Comparison of ENCODE assay signal across 17 cellular contexts in the genomic region with DNA sequence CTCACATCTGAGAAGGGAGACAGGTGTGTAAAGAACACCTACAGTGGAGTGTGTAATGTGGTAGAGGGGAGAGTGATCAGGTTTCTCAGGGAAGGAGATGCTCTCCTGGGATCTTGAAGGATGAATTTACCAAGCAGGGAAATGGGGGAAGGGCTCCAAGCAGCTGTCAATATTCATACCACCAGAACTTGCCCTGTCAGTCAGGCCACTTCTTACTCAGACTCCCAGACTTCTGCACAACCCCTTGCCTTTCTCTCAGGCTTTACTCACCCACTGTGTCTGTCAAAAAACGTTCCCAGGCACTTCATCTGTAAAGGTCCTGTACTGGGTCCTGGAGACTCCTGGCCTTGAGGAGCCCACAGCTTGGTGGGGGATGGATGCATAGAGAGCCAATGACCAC. TPM values are rescaled to one million over a fixed set of nuclear protein-coding genes. Genes with fewer than 3 reads are reported as not detected.
A peak's percentile ranks its signal among the peaks of the same experiment; 100 is the strongest.
DNase-seq lines count a peak whose midpoint lies in the region; ATAC-seq and TF ChIP-seq lines count a peak whose summit lies in the region.
"Had no signal": no experiment of that assay in that cellular context is flagged by ENCODE, and none has a peak within 500 bp of the region (broad histone marks: within the 10 kb centered on the region; RNA-seq: fewer than 3 reads in every experiment).

No MANE protein-coding gene starts in this region.

- TF ChIP-seq CTCF in activated CD8-positive, alpha-beta T cell treated with anti-CD3 and anti-CD28 coated beads for 36 hours (IDR thresholded peaks at IDR 0.05) = no peak
- no peak for TF ChIP-seq CTCF in adrenal gland (IDR thresholded peaks at IDR 0.05)

- H3K4me3 Mint-ChIP-seq in activated CD8-positive, alpha-beta T cell treated with anti-CD3 and anti-CD28 coated beads, Interleukin-2, amount 10 ng/mL, durations not matched to agents 7 days and 5 days = no peak overlapping the region
- no peak overlapping the region for H3K4me3 Mint-ChIP-seq in activated CD8-positive, alpha-beta T cell treated with anti-CD3 and anti-CD28 coated beads for 36 hours
- H3K4me3 Mint-ChIP-seq in activated T-helper 17 cell treated with anti-CD3 and anti-CD28 coated beads, Interleukin-2, amount 50 U/mL, for 72 hours = no peak overlapping the region
- H3K4me3 Mint-ChIP-seq: effector memory CD8-positive, alpha-beta T cell had no signal

- H3K9me3 Mint-ChIP-seq in activated CD8-positive, alpha-beta T cell treated with anti-CD3 and anti-CD28 coated beads, Interleukin-2, amount 10 ng/mL, durations not matched to agents 7 days and 5 days (ENCODE audit: insufficient read depth) = no peaks in the 10 kb centered on the region
- no peaks in the 10 kb centered on the region for H3K9me3 Mint-ChIP-seq in activated CD8-positive, alpha-beta T cell treated with anti-CD3 and anti-CD28 coated beads for 36 hours
- no peaks in the 10 kb centered on the region for H3K9me3 Mint-ChIP-seq in activated T-helper 17 cell treated with anti-CD3 and anti-CD28 coated beads, Interleukin-2, amount 50 U/mL, for 72 hours
- H3K9me3 Mint-ChIP-seq: effector memory CD8-positive, alpha-beta T cell had no signal

- H3K27ac Mint-ChIP-seq in activated CD8-positive, alpha-beta T cell treated with anti-CD3 and anti-CD28 coated beads, Interleukin-2, amount 10 ng/mL, durations not matched to agents 7 days and 5 days = peak overlapping the region; percentile 40
- H3K27ac Mint-ChIP-seq in activated CD8-positive, alpha-beta T cell treated with anti-CD3 and anti-CD28 coated beads for 36 hours = no peak overlapping the region
- peak overlapping the region; percentile 24 for H3K27ac Mint-ChIP-seq in activated T-helper 17 cell treated with anti-CD3 and anti-CD28 coated beads, Interleukin-2, amount 50 U/mL, for 72 hours

- ATAC-seq in activated CD8-positive, alpha-beta T cell treated with anti-CD3 and anti-CD28 coated beads, Interleukin-2, amount 10 ng/mL, durations not matched to agents 7 days and 5 days = no peak
- ATAC-seq in activated CD8-positive, alpha-beta T cell treated with anti-CD3 and anti-CD28 coated beads for 36 hours = no peak
- peak; percentile 18 for ATAC-seq in HG02610 (IDR thresholded peaks at IDR 0.05; ENCODE audit: unreplicated experiment)
- no peak for ATAC-seq in activated T-helper 17 cell treated with anti-CD3 and anti-CD28 coated beads, Interleukin-2, amount 50 U/mL, for 72 hours (replicated peaks)
- ATAC-seq: effector memory CD8-positive, alpha-beta T cell had no signal

- CTCF ChIA-PET in activated CD8-positive, alpha-beta T cell treated with anti-CD3 and anti-CD28 coated beads, Interleukin-2, amount 10 ng/mL, durations not matched to agents 7 days and 5 days (lab: Charles Lee) = interaction anchor here (1.0 to 5.6 kb wide), 4 partner anchors 8 to 21 kb away, joined by 3 to 40 read pairs (median 20); partner anchors contain the start of gene FCHSD2
- CTCF ChIA-PET in activated CD8-positive, alpha-beta T cell treated with anti-CD3 and anti-CD28 coated beads for 36 hours (lab: Charles Lee) = interaction anchor here (1.3 to 2.9 kb wide), 3 partner anchors 9 to 431 kb away, joined by 4 to 19 read pairs (median 4); partner anchors contain the start of gene FCHSD2

- H3K27me3 Mint-ChIP-seq in activated CD8-positive, alpha-beta T cell treated with anti-CD3 and anti-CD28 coated beads, Interleukin-2, amount 10 ng/mL, durations not matched to agents 7 days and 5 days (ENCODE audit: low read depth) = no peaks in the 10 kb centered on the region
- H3K27me3 Mint-ChIP-seq in activated CD8-positive, alpha-beta T cell treated with anti-CD3 and anti-CD28 coated beads for 36 hours = no peaks in the 10 kb centered on the region
- H3K27me3 Mint-ChIP-seq in activated T-helper 17 cell treated with anti-CD3 and anti-CD28 coated beads, Interleukin-2, amount 50 U/mL, for 72 hours = no peaks in the 10 kb centered on the region
- H3K27me3 Mint-ChIP-seq: effector memory CD8-positive, alpha-beta T cell had no signal

- H3K27ac ChIP-seq in adrenal gland = no peak overlapping the region
- H3K27ac ChIP-seq: brain microvascular endothelial cell, neutrophil had no signal

- no peaks in the 10 kb centered on the region for H3K36me3 ChIP-seq in adrenal gland (replicated peaks in 1 of 2)
- H3K36me3 ChIP-seq: brain microvascular endothelial cell, neutrophil, stomach had no signal

- peaks cover 75% of the 10 kb centered on the region for H3K4me1 Mint-ChIP-seq in activated CD8-positive, alpha-beta T cell treated with anti-CD3 and anti-CD28 coated beads, Interleukin-2, amount 10 ng/mL, durations not matched to agents 7 days and 5 days (ENCODE audit: low read depth)
- peaks cover 49% of the 10 kb centered on the region for H3K4me1 Mint-ChIP-seq in activated CD8-positive, alpha-beta T cell treated with anti-CD3 and anti-CD28 coated beads for 36 hours (ENCODE audit: low read depth)
- peaks cover 38% of the 10 kb centered on the region for H3K4me1 Mint-ChIP-seq in activated T-helper 17 cell treated with anti-CD3 and anti-CD28 coated beads, Interleukin-2, amount 50 U/mL, for 72 hours

- no peaks in the 10 kb centered on the region for H3K36me3 Mint-ChIP-seq in activated CD8-positive, alpha-beta T cell treated with anti-CD3 and anti-CD28 coated beads, Interleukin-2, amount 10 ng/mL, durations not matched to agents 7 days and 5 days (ENCODE audit: low read depth)
- H3K36me3 Mint-ChIP-seq in activated CD8-positive, alpha-beta T cell treated with anti-CD3 and anti-CD28 coated beads for 36 hours (ENCODE audit: low read depth) = no peaks in the 10 kb centered on the region
- no peaks in the 10 kb centered on the region for H3K36me3 Mint-ChIP-seq in activated T-helper 17 cell treated with anti-CD3 and anti-CD28 coated beads, Interleukin-2, amount 50 U/mL, for 72 hours (ENCODE audit: low read depth)

- H3K4me1 ChIP-seq in adrenal gland (replicated peaks in 1 of 2) = peaks cover 6 to 22% of the 10 kb centered on the region in 2 donors

- no peaks in the 10 kb centered on the region for H3K9me3 ChIP-seq in adrenal gland (replicated peaks in 1 of 3)
- H3K9me3 ChIP-seq: neutrophil, stomach had no signal

- DNase-seq in activated CD8-positive, alpha-beta T cell treated with anti-CD3 and anti-CD28 coated beads, Interleukin-2, amount 10 ng/mL, durations not matched to agents 7 days and 5 days = no peak
- no peak for DNase-seq in activated CD8-positive, alpha-beta T cell treated with anti-CD3 and anti-CD28 coated beads for 36 hours
- DNase-seq in posterior vena cava (ENCODE audit: low spot score) (peak; percentile 18), adrenal gland (no peak), NCI-H774 (lab: John Stamatoyannopoulos, UW) (no peak)
- DNase-seq in stimulated activated CD4-positive, alpha-beta T cell treated with anti-CD3 and anti-CD28 coated beads, Interleukin-15, amount 100 ng/mL, for 24 hours = no peak
- DNase-seq: activated CD4-positive, alpha-beta T cell treated with anti-CD3 and anti-CD28 coated beads for 1 hour; brain microvascular endothelial cell; effector memory CD8-positive, alpha-beta T cell; HCEC 1CT; Kasumi-1; NCI-H524 treated with DMSO at 0.1 percent for 48 hours; stomach had no signal

- POLR2A ChIA-PET in activated CD8-positive, alpha-beta T cell treated with anti-CD3 and anti-CD28 coated beads, Interleukin-2, amount 10 ng/mL, durations not matched to agents 7 days and 5 days (lab: Charles Lee) = interaction anchor here (2.7 kb wide), 1 partner anchor 13 kb away, joined by 24 read pairs; the partner anchor contains the start of gene FCHSD2
- POLR2A ChIA-PET in activated CD8-positive, alpha-beta T cell treated with anti-CD3 and anti-CD28 coated beads for 36 hours (lab: Charles Lee) = no interaction called here

- WGBS in adrenal gland, 4 donors = 34 to 91% (median 50%) methylated on average over 1 of the region's 1 CpG

- no peak for TF ChIP-seq POLR2A in adrenal gland (IDR thresholded peaks at IDR 0.05)

- no peaks in the 10 kb centered on the region for H3K27me3 ChIP-seq in adrenal gland
- H3K27me3 ChIP-seq: brain microvascular endothelial cell, neutrophil, stomach had no signal

- intact Hi-C loops in activated CD8-positive, alpha-beta T cell treated with anti-CD3 and anti-CD28 coated beads for 36 hours (cut with micrococcal nuclease) = no loop called here
- intact Hi-C loops in posterior vena cava (cut with DNase I) (no loop called here), adrenal gland (cut with DNase I) (no loop called here)

- no peak overlapping the region for H3K4me3 ChIP-seq in adrenal gland
- H3K4me3 ChIP-seq: skin epidermis, stomach had no signal

RNA-seq across cellular contexts. Expression of gene FCHSD2, which starts 14.0 kb away (rescaled TPM):
- total RNA-seq in activated CD8-positive, alpha-beta T cell treated with anti-CD3 and anti-CD28 coated beads, Interleukin-2, amount 10 ng/mL, durations not matched to agents 7 days and 5 days = 10 to 100 TPM; 49.6 to 51.8 TPM
- 10 to 100 TPM; 23.6 to 24.8 TPM for total RNA-seq in activated CD8-positive, alpha-beta T cell treated with anti-CD3 and anti-CD28 coated beads for 36 hours
- total RNA-seq in activated T-helper 17 cell treated with anti-CD3 and anti-CD28 coated beads, Interleukin-2, amount 50 U/mL, for 72 hours = 10 to 100 TPM; 21.7 to 22.3 TPM
- total RNA-seq in posterior vena cava (10 to 100 TPM; 55.6 to 62.1 TPM), adrenal gland (10 to 100 TPM; 24.5 to 67.2 (median 37.0) TPM)
- polyA plus RNA-seq in adrenal gland = 10 to 100 TPM; 14.6 to 39.1 (median 21.3) TPM
